13 cellular contexts compared by ENCODE assay signal in genomic region chr22:31509041-31509440, GRCh38. TPM values are rescaled to one million over a fixed set of nuclear protein-coding genes. Genes with fewer than 3 reads are reported as not detected.
A peak's percentile ranks its signal among the peaks of the same experiment; 100 is the strongest.
DNase-seq lines count a peak whose midpoint lies in the region; ATAC-seq and TF ChIP-seq lines count a peak whose summit lies in the region.
"Had no signal": no experiment of that assay in that cellular context is flagged by ENCODE, and none has a peak within 500 bp of the region (broad histone marks: within the 10 kb centered on the region; RNA-seq: fewer than 3 reads in every experiment).

No MANE protein-coding gene starts in this region.

- no peak for TF ChIP-seq CTCF in Panc1 (IDR thresholded peaks at IDR 0.05)

- no peak overlapping the region for H3K27ac ChIP-seq in Panc1 (ENCODE audit: low read length)

- POLR2A ChIA-PET in Panc1 (lab: Charles Lee): interaction anchor here (0.5 kb wide), 1 partner anchor 16 kb away, joined by 4 read pairs; no protein-coding TSS in a partner anchor

- peaks cover 7% of the 10 kb centered on the region for H3K9me3 Mint-ChIP-seq in activated naive CD8-positive, alpha-beta T cell (ENCODE audit: low read depth)
- H3K9me3 Mint-ChIP-seq in activated naive CD8-positive, alpha-beta T cell treated with anti-CD3 and anti-CD28 coated beads, Interleukin-2, amount 50 U/mL, for 24 hours: no peaks in the 10 kb centered on the region

- H3K9me3 ChIP-seq in Panc1 (ENCODE audit: control insufficient read depth, insufficient read depth, low read depth, low read length): no peaks in the 10 kb centered on the region
- H3K9me3 ChIP-seq: BE2C had no signal

- in situ Hi-C loops in Panc1 (cut with HindIII; ENCODE audit: low pct_unique_long_range_greater_than_20kb, low sequenced_read_pairs): no loop called here

- no peaks in the 10 kb centered on the region for H3K27me3 ChIP-seq in Panc1 (ENCODE audit: control insufficient read depth, insufficient read depth, low read length)
- H3K27me3 ChIP-seq: BE2C had no signal

- H3K36me3 ChIP-seq in Panc1 (ENCODE audit: control insufficient read depth, insufficient read depth, low read length): no peaks in the 10 kb centered on the region

- intact Hi-C loops in Panc1 (cut with micrococcal nuclease; ENCODE audit: unreplicated experiment): no loop called here

- H3K4me1 Mint-ChIP-seq in activated naive CD8-positive, alpha-beta T cell (ENCODE audit: low read depth): peaks cover 53% of the 10 kb centered on the region
- H3K4me1 Mint-ChIP-seq in activated naive CD8-positive, alpha-beta T cell treated with anti-CD3 and anti-CD28 coated beads, Interleukin-2, amount 50 U/mL, for 24 hours: peaks cover 48% of the 10 kb centered on the region

- BruUV-seq in Panc1 (replicated peaks; lab: Mats Ljungman, UMichigan): TSS peak; percentile 42

- H3K4me3 ChIP-seq in Panc1 (ENCODE audit: low read depth in 2 of 2, low read length in 2 of 2): no peak overlapping the region

- no peaks in the 10 kb centered on the region for H3K27me3 Mint-ChIP-seq in activated naive CD8-positive, alpha-beta T cell
- H3K27me3 Mint-ChIP-seq in activated naive CD8-positive, alpha-beta T cell treated with anti-CD3 and anti-CD28 coated beads, Interleukin-2, amount 50 U/mL, for 24 hours: no peaks in the 10 kb centered on the region

- no peaks in the 10 kb centered on the region for H3K4me1 ChIP-seq in Panc1 (ENCODE audit: control insufficient read depth, insufficient read depth, low read length)
- H3K4me1 ChIP-seq: BE2C had no signal

- H3K4me3 Mint-ChIP-seq in activated naive CD8-positive, alpha-beta T cell: peak overlapping the region; percentile 35
- no peak overlapping the region for H3K4me3 Mint-ChIP-seq in activated naive CD8-positive, alpha-beta T cell treated with anti-CD3 and anti-CD28 coated beads, Interleukin-2, amount 50 U/mL, for 24 hours

- no peak for ATAC-seq in activated naive CD8-positive, alpha-beta T cell treated with anti-CD3 and anti-CD28 coated beads, Interleukin-2, amount 50 U/mL, for 24 hours
- ATAC-seq in Panc1 (no peak), HG03108 (IDR thresholded peaks at IDR 0.05; ENCODE audit: unreplicated experiment) (no peak)
- ATAC-seq: PC-3 had no signal

- CTCF ChIA-PET in Panc1 (lab: Charles Lee): no interaction called here

- H3K27ac Mint-ChIP-seq in activated naive CD8-positive, alpha-beta T cell: peak overlapping the region; percentile 77
- H3K27ac Mint-ChIP-seq in activated naive CD8-positive, alpha-beta T cell treated with anti-CD3 and anti-CD28 coated beads, Interleukin-2, amount 50 U/mL, for 24 hours: no peak overlapping the region

- DNase-seq in activated naive CD8-positive, alpha-beta T cell treated with anti-CD3 and anti-CD28 coated beads, Interleukin-2, amount 50 U/mL, for 24 hours: no peak
- DNase-seq in Panc1 (ENCODE audit: low read depth, low spot score) (no peak), foreskin melanocyte (peak; percentile 68), activated gamma-delta T cell treated with Interleukin-2 at 50 U/mL for 16 hours (no peak), medulla oblongata (ENCODE audit: extremely low spot score) (no peak)
- DNase-seq: BE2C, Kasumi-1, NCI-H1105 treated with DMSO at 0.1 percent for 48 hours, NCI-H187 treated with DMSO at 0.1 percent for 48 hours, NCI-H446, PC-3 had no signal

- H3K36me3 Mint-ChIP-seq in activated naive CD8-positive, alpha-beta T cell: peaks cover 19% of the 10 kb centered on the region
- peaks cover 57% of the 10 kb centered on the region for H3K36me3 Mint-ChIP-seq in activated naive CD8-positive, alpha-beta T cell treated with anti-CD3 and anti-CD28 coated beads, Interleukin-2, amount 50 U/mL, for 24 hours (ENCODE audit: low read depth)

RNA-seq across cellular contexts. Expression of gene SFI1, which starts 12.7 kb away (rescaled TPM):
- total RNA-seq in Panc1 (2021; ENCODE audit: unreplicated experiment): 29.9 TPM
- 19.2 TPM for polyA plus RNA-seq in Panc1 (2012; ENCODE audit: insufficient read length)

RNA-seq across cellular contexts. Expression of gene EIF4ENIF1, which starts 19.4 kb away (rescaled TPM):
- total RNA-seq in Panc1 (2021; ENCODE audit: unreplicated experiment): 23.3 TPM
- polyA plus RNA-seq in Panc1 (2012; ENCODE audit: insufficient read length): 19.1 TPM
